Comparison of ENCODE assay signal across 10 cellular contexts in genomic region chr3:151171145-151171544, GRCh38. TPM values are rescaled to one million over a fixed set of nuclear protein-coding genes. Genes with fewer than 3 reads are reported as not detected.
A peak's percentile ranks its signal among the peaks of the same experiment; 100 is the strongest.
DNase-seq lines count a peak whose midpoint lies in the region; ATAC-seq and TF ChIP-seq lines count a peak whose summit lies in the region.
"Had no signal": no experiment of that assay in that cellular context is flagged by ENCODE, and none has a peak within 500 bp of the region (broad histone marks: within the 10 kb centered on the region; RNA-seq: fewer than 3 reads in every experiment).

No MANE protein-coding gene starts in this region.

- H3K9me3 ChIP-seq in MM.1S (replicated peaks; ENCODE audit: insufficient read depth, low read length), result no peaks in the 10 kb centered on the region
- H3K9me3 ChIP-seq in A673 (ENCODE audit: low read depth, low read length, poor library complexity, severe bottlenecking), result no peaks in the 10 kb centered on the region

- POLR2A ChIA-PET in A673 (lab: Charles Lee; ENCODE audit: low non-redundant PET), result no interaction called here

- DNase-seq in GM12864 (ENCODE audit: low read depth) (peak; percentile 16), MM.1S (peak; percentile 52), astrocyte of the spinal cord (ENCODE audit: low read depth, low spot score) (peak; percentile 14), NCI-H2171 treated with DMSO at 0.1 percent for 48 hours (lab: John Stamatoyannopoulos, UW) (no peak), A673 (ENCODE audit: low spot score) (no peak)
- DNase-seq in stimulated activated CD4-positive, alpha-beta T cell treated with anti-CD3 and anti-CD28 coated beads, TNF-alpha, amount 100 ng/mL, for 48 hours (ENCODE audit: low read depth in 3 of 3), result peak in 2 of 3 donors; percentile 12 to 27

- TF ChIP-seq CTCF in GM12864 (IDR thresholded peaks at IDR 0.05; ENCODE audit: low read depth, low read length, missing control alignments) (no peak), MM.1S (IDR thresholded peaks at IDR 0.05; ENCODE audit: low read length) (no peak), astrocyte of the spinal cord (IDR thresholded peaks at IDR 0.05; ENCODE audit: low read depth, low read length) (no peak), A673 (conservative IDR thresholded peaks at IDR 0.05; ENCODE audit: low read depth, low read length) (no peak)

- no TSS peak for BruUV-seq in A673 (replicated peaks; lab: Mats Ljungman, UMichigan)

- H3K27ac ChIP-seq in MM.1S (ENCODE audit: low read length) (no peak overlapping the region), A673 (ENCODE audit: low read depth, low read length, poor library complexity, severe bottlenecking) (no peak overlapping the region)
- H3K27ac ChIP-seq: parathyroid adenoma had no signal

- intact Hi-C loops in A673 (cut with micrococcal nuclease; ENCODE audit: unreplicated experiment), result no loop called here

- H4K20me1 ChIP-seq in MM.1S (ENCODE audit: insufficient read depth, low read length), result no peaks in the 10 kb centered on the region

- H3K4me3 ChIP-seq in GM12864 (ENCODE audit: low read depth, low read length), result no peak overlapping the region
- H3K4me3 ChIP-seq in MM.1S (ENCODE audit: low read length), result no peak overlapping the region
- no peak overlapping the region for H3K4me3 ChIP-seq in astrocyte of the spinal cord (ENCODE audit: low read depth, low read length)
- H3K4me3 ChIP-seq in A673 (ENCODE audit: low read depth, low read length, poor library complexity, severe bottlenecking), result no peak overlapping the region

- ATAC-seq in GM21529 (IDR thresholded peaks at IDR 0.05; ENCODE audit: unreplicated experiment), result peak; percentile 66
- ATAC-seq in GM19324 (IDR thresholded peaks at IDR 0.05; ENCODE audit: low FRiP score, unreplicated experiment), result no peak

- in situ Hi-C loops in astrocyte of the spinal cord (cut with HindIII; ENCODE audit: low sequenced_read_pairs), result no loop called here

- H3K36me3 ChIP-seq in MM.1S (replicated peaks; ENCODE audit: insufficient read depth, low read length), result no peaks in the 10 kb centered on the region
- no peaks in the 10 kb centered on the region for H3K36me3 ChIP-seq in A673 (ENCODE audit: insufficient read depth, low read length, poor library complexity, severe bottlenecking)

- H3K79me2 ChIP-seq in MM.1S (ENCODE audit: low read length), result no peaks in the 10 kb centered on the region
- H3K79me2 ChIP-seq: parathyroid adenoma had no signal

- no peak overlapping the region for H2AFZ ChIP-seq in MM.1S (ENCODE audit: low read length)
- H2AFZ ChIP-seq: parathyroid adenoma had no signal

- no peak overlapping the region for H3K9ac ChIP-seq in MM.1S (ENCODE audit: low read length)
- H3K9ac ChIP-seq: parathyroid adenoma had no signal

- peaks cover 23% of the 10 kb centered on the region for H3K4me1 ChIP-seq in MM.1S (ENCODE audit: low read length)
- no peaks in the 10 kb centered on the region for H3K4me1 ChIP-seq in A673 (ENCODE audit: insufficient read depth, low read length, poor library complexity, severe bottlenecking)
- H3K4me1 ChIP-seq: parathyroid adenoma had no signal

- peaks cover 6% of the 10 kb centered on the region; the same call in 1 of the 2 replicates for H3F3A ChIP-seq in MM.1S (ENCODE audit: insufficient read depth, low read length)

- no peaks in the 10 kb centered on the region for H3K9me2 ChIP-seq in MM.1S (replicated peaks; ENCODE audit: insufficient read depth, low read length)

- no peaks in the 10 kb centered on the region for H3K27me3 ChIP-seq in MM.1S (replicated peaks; ENCODE audit: insufficient read depth, low read length)
- no peaks in the 10 kb centered on the region for H3K27me3 ChIP-seq in A673 (replicated peaks; ENCODE audit: insufficient read depth, low read depth, low read length, poor library complexity)

- 0 out of 2 replicates have a peak overlapping the region, but pooled peaks have one; percentile 6 for H3K4me2 ChIP-seq in MM.1S (ENCODE audit: low read depth, low read length)

- CTCF ChIA-PET in A673 (lab: Charles Lee), result no interaction called here

RNA-seq across cellular contexts. Expression of gene GPR171, which starts 31.9 kb away (rescaled TPM):
- total RNA-seq in A673 (2021), result not detected in 2 replicates
- total RNA-seq: H1 had no signal

Comparison
In these comparisons a context has a peak if more than half of its experiments do, and no peak if none do; other contexts are left out.
1. DNase-seq: peak in GM12864 (single experiment), MM.1S (single experiment), astrocyte of the spinal cord (single experiment) and stimulated activated CD4-positive, alpha-beta T cell treated with anti-CD3 and anti-CD28 coated beads, TNF-alpha, amount 100 ng/mL, for 48 hours (2 of 3); none in NCI-H2171 treated with DMSO at 0.1 percent for 48 hours (single experiment) and A673 (single experiment).